ENCODE assay signal across 1 cellular context in the genomic region with DNA sequence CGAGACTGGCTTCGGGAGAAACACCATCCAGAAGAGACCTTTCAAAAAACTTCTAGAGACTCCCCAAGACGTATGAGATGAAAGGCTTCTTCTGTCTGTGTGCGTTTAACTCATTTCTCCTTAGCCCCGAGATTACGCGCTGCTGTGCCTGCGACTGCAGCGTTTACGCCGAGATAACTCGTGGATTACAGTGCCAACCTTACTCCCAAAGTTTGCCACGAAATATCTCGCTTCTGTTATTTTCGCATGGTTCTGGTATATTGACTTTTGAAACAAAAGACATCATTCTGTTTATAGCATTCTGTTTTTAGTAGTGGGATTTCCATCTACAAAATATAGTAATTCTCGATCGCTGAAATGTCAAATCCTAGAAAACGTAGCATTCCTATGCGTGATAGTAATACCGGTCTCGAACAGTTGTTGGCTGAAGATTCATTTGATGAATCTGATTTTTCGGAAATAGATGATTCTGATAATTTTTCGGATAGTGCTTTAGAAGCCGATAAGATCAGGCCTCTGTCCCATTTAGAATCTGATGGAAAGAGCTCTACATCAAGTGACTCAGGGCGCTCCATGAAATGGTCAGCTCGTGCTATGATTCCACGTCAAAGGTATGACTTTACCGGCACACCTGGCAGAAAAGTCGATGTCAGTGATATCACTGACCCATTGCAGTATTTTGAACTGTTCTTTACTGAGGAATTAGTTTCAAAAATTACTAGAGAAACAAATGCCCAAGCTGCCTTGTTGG.
TF ChIP-seq lines count a peak whose summit lies in the region.

No MANE protein-coding gene starts in this region.

TF ChIP-seq in GM23338, 12 proteins besides CTCF, POLR2A, EP300 and RAD21 (continued from another document):
- TF ChIP-seq, protein P1, sequence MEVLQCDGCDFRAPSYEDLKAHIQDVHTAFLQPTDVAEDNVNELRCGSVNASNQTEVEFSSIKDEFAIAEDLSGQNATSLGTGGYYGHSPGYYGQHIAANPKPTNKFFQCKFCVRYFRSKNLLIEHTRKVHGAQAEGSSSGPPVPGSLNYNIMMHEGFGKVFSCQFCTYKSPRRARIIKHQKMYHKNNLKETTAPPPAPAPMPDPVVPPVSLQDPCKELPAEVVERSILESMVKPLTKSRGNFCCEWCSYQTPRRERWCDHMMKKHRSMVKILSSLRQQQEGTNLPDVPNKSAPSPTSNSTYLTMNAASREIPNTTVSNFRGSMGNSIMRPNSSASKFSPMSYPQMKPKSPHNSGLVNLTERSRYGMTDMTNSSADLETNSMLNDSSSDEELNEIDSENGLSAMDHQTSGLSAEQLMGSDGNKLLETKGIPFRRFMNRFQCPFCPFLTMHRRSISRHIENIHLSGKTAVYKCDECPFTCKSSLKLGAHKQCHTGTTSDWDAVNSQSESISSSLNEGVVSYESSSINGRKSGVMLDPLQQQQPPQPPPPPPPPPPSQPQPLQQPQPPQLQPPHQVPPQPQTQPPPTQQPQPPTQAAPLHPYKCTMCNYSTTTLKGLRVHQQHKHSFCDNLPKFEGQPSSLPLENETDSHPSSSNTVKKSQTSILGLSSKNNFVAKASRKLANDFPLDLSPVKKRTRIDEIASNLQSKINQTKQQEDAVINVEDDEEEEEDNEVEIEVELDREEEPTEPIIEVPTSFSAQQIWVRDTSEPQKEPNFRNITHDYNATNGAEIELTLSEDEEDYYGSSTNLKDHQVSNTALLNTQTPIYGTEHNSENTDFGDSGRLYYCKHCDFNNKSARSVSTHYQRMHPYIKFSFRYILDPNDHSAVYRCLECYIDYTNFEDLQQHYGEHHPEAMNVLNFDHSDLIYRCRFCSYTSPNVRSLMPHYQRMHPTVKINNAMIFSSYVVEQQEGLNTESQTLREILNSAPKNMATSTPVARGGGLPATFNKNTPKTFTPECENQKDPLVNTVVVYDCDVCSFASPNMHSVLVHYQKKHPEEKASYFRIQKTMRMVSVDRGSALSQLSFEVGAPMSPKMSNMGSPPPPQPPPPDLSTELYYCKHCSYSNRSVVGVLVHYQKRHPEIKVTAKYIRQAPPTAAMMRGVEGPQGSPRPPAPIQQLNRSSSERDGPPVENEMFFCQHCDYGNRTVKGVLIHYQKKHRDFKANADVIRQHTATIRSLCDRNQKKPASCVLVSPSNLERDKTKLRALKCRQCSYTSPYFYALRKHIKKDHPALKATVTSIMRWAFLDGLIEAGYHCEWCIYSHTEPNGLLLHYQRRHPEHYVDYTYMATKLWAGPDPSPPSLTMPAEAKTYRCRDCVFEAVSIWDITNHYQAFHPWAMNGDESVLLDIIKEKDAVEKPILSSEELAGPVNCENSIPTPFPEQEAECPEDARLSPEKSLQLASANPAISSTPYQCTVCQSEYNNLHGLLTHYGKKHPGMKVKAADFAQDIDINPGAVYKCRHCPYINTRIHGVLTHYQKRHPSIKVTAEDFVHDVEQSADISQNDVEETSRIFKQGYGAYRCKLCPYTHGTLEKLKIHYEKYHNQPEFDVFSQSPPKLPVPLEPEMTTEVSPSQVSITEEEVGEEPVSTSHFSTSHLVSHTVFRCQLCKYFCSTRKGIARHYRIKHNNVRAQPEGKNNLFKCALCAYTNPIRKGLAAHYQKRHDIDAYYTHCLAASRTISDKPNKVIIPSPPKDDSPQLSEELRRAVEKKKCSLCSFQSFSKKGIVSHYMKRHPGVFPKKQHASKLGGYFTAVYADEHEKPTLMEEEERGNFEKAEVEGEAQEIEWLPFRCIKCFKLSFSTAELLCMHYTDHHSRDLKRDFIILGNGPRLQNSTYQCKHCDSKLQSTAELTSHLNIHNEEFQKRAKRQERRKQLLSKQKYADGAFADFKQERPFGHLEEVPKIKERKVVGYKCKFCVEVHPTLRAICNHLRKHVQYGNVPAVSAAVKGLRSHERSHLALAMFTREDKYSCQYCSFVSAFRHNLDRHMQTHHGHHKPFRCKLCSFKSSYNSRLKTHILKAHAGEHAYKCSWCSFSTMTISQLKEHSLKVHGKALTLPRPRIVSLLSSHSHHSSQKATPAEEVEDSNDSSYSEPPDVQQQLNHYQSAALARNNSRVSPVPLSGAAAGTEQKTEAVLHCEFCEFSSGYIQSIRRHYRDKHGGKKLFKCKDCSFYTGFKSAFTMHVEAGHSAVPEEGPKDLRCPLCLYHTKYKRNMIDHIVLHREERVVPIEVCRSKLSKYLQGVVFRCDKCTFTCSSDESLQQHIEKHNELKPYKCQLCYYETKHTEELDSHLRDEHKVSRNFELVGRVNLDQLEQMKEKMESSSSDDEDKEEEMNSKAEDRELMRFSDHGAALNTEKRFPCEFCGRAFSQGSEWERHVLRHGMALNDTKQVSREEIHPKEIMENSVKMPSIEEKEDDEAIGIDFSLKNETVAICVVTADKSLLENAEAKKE (CRISPR knock-in tag; IDR thresholded peaks at IDR 0.05), result no peak
- TF ChIP-seq, protein P2, sequence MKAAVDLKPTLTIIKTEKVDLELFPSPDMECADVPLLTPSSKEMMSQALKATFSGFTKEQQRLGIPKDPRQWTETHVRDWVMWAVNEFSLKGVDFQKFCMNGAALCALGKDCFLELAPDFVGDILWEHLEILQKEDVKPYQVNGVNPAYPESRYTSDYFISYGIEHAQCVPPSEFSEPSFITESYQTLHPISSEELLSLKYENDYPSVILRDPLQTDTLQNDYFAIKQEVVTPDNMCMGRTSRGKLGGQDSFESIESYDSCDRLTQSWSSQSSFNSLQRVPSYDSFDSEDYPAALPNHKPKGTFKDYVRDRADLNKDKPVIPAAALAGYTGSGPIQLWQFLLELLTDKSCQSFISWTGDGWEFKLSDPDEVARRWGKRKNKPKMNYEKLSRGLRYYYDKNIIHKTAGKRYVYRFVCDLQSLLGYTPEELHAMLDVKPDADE (IDR thresholded peaks at IDR 0.05), result no peak
- TF ChIP-seq ZNF331 (CRISPR knock-in tag; IDR thresholded peaks at IDR 0.05; ENCODE audit: low read depth) (no peak), ZNF114 (CRISPR knock-in tag; IDR thresholded peaks at IDR 0.05) (no peak), NANOG (IDR thresholded peaks at IDR 0.05; ENCODE audit: borderline replicate concordance) (no peak; the same call in 1 of the 2 replicates)
- TF ChIP-seq, protein P3, sequence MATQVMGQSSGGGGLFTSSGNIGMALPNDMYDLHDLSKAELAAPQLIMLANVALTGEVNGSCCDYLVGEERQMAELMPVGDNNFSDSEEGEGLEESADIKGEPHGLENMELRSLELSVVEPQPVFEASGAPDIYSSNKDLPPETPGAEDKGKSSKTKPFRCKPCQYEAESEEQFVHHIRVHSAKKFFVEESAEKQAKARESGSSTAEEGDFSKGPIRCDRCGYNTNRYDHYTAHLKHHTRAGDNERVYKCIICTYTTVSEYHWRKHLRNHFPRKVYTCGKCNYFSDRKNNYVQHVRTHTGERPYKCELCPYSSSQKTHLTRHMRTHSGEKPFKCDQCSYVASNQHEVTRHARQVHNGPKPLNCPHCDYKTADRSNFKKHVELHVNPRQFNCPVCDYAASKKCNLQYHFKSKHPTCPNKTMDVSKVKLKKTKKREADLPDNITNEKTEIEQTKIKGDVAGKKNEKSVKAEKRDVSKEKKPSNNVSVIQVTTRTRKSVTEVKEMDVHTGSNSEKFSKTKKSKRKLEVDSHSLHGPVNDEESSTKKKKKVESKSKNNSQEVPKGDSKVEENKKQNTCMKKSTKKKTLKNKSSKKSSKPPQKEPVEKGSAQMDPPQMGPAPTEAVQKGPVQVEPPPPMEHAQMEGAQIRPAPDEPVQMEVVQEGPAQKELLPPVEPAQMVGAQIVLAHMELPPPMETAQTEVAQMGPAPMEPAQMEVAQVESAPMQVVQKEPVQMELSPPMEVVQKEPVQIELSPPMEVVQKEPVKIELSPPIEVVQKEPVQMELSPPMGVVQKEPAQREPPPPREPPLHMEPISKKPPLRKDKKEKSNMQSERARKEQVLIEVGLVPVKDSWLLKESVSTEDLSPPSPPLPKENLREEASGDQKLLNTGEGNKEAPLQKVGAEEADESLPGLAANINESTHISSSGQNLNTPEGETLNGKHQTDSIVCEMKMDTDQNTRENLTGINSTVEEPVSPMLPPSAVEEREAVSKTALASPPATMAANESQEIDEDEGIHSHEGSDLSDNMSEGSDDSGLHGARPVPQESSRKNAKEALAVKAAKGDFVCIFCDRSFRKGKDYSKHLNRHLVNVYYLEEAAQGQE (IDR thresholded peaks at IDR 0.05; ENCODE audit: unreplicated experiment), result no peak
